14 cellular contexts compared by ENCODE assay signal in the genomic region with DNA sequence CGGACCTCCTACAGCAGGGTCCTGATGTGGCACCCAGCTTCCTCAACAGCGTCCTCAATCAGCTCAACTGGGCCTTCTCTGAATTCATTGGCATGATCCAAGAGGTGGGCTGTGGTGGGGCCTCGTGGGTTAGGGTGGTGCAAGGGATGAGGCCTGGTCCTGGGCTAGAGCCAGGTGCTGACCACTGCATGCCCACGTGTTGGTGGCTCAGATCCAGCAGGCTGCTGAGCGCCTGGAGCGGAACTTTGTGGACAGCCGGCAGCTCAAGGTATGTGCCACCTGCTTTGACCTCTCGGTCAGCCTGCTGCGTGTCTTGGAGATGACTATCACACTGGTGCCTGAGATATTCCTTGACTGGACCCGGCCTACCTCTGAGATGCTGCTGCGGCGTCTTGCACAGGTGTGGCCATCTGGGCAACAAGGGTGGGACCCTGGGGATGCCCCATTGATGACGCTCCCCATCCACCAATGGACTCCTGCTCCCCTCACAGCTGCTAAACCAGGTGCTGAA. TPM values are rescaled to one million over a fixed set of nuclear protein-coding genes. Genes with fewer than 3 reads are reported as not detected.
"Had no signal": no experiment of that assay in that cellular context is flagged by ENCODE, and none has a peak within 500 bp of the region (broad histone marks: within the 10 kb centered on the region; RNA-seq: fewer than 3 reads in every experiment).

No MANE protein-coding gene starts in this region.

- ATAC-seq: gastrocnemius medialis, right lobe of liver had no signal

- H3K27ac Mint-ChIP-seq: activated B cell treated with CpG ODN at 0.5 μM for 24 hours; activated CD4-positive, alpha-beta T cell treated with anti-CD3 and anti-CD28 coated beads, Interleukin-2, amount 10 ng/mL, durations not matched to agents 24 days and 14 days; activated naive CD4-positive, alpha-beta T cell treated with anti-CD3 and anti-CD28 coated beads for 36 hours; activated T-helper 1 cell treated with anti-CD3 and anti-CD28 coated beads, Interleukin-12 subunit alpha, Interleukin-12 subunit beta, Interleukin-2, Interleukin-4 antibody, amounts not matched to agents 30 ng/mL and 10 ng/mL and 1 ng/mL, durations not matched to agents 14 hours and 24 hours and 36 hours; endodermal cell; mesothelial cell of epicardium; T-helper 2 cell treated with Interferon-gamma antibody and Interleukin-4, amounts not matched to agents 5 μg/mL and 100 μg/mL, for 36 hours had no signal

- H3K36me3 Mint-ChIP-seq: mesothelial cell of epicardium had no signal

- DNase-seq: activated B cell treated with CpG ODN at 0.5 μM for 24 hours; activated CD4-positive, alpha-beta T cell treated with anti-CD3 and anti-CD28 coated beads, Interleukin-2, amount 10 ng/mL, durations not matched to agents 24 days and 14 days; activated CD8-positive, alpha-beta memory T cell treated with anti-CD3 and anti-CD28 coated beads, Interleukin-2, amount 50 U/mL, for 48 hours; activated naive CD4-positive, alpha-beta T cell treated with anti-CD3 and anti-CD28 coated beads for 36 hours; dermis blood vessel endothelial cell; spleen; stimulated activated CD4-positive, alpha-beta T cell treated with anti-CD3 and anti-CD28 coated beads, Interleukin-1b, Interleukin-23, amount 100 ng/mL, for 48 hours had no signal

- H3K9me3 Mint-ChIP-seq: activated B cell treated with CpG ODN at 0.5 μM for 24 hours; activated CD4-positive, alpha-beta T cell treated with anti-CD3 and anti-CD28 coated beads, Interleukin-2, amount 10 ng/mL, durations not matched to agents 24 days and 14 days; activated naive CD4-positive, alpha-beta T cell treated with anti-CD3 and anti-CD28 coated beads for 36 hours; activated T-helper 1 cell treated with anti-CD3 and anti-CD28 coated beads, Interleukin-12 subunit alpha, Interleukin-12 subunit beta, Interleukin-2, Interleukin-4 antibody, amounts not matched to agents 30 ng/mL and 10 ng/mL and 1 ng/mL, durations not matched to agents 14 hours and 24 hours and 36 hours; endodermal cell; mesothelial cell of epicardium; T-helper 2 cell treated with Interferon-gamma antibody and Interleukin-4, amounts not matched to agents 5 μg/mL and 100 μg/mL, for 36 hours had no signal

- H3K27me3 Mint-ChIP-seq: activated B cell treated with CpG ODN at 0.5 μM for 24 hours; activated CD4-positive, alpha-beta T cell treated with anti-CD3 and anti-CD28 coated beads, Interleukin-2, amount 10 ng/mL, durations not matched to agents 24 days and 14 days had no signal

- H3K4me3 Mint-ChIP-seq: activated B cell treated with CpG ODN at 0.5 μM for 24 hours; activated CD4-positive, alpha-beta T cell treated with anti-CD3 and anti-CD28 coated beads, Interleukin-2, amount 10 ng/mL, durations not matched to agents 24 days and 14 days; activated naive CD4-positive, alpha-beta T cell treated with anti-CD3 and anti-CD28 coated beads for 36 hours; activated T-helper 1 cell treated with anti-CD3 and anti-CD28 coated beads, Interleukin-12 subunit alpha, Interleukin-12 subunit beta, Interleukin-2, Interleukin-4 antibody, amounts not matched to agents 30 ng/mL and 10 ng/mL and 1 ng/mL, durations not matched to agents 14 hours and 24 hours and 36 hours; endodermal cell; mesothelial cell of epicardium; T-helper 2 cell treated with Interferon-gamma antibody and Interleukin-4, amounts not matched to agents 5 μg/mL and 100 μg/mL, for 36 hours had no signal

RNA-seq across cellular contexts. Expression of gene AMIGO3, which starts 3.8 kb away (rescaled TPM):
- total RNA-seq: activated B cell treated with CpG ODN at 0.5 μM for 24 hours; activated naive CD4-positive, alpha-beta T cell treated with anti-CD3 and anti-CD28 coated beads for 36 hours; urinary bladder had no signal
